ENCODE assay signal across 8 cellular contexts in the genomic region with DNA sequence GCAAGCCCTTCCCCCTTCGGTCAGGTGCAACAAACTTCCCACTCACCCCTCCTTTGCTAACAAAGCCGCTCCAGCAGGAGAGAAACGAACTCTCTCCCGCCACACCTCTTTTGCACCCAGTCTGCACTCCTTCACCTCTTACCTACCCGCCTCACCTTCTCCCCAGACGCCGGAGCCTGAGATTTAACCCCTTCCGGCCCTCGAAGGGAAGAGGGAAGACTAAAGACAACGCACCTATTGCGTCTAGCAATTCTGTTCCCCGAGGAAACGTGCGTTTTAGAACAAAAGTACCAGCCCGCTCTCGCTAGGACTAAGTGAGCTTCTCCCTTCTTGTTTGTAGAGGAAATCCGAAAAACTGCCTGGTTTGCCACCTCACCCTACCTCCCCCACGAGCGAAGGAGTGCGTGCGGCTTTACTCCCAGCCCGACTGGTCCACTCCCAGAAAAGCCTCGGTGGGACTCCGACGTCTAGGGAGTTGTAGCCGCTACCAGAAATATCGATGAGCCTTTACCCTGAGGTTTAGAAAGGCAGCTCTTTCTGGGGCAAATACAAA. TPM values are rescaled to one million over a fixed set of nuclear protein-coding genes. Genes with fewer than 3 reads are reported as not detected.
A peak's percentile ranks its signal among the peaks of the same experiment; 100 is the strongest.
DNase-seq lines count a peak whose midpoint lies in the region; ATAC-seq and TF ChIP-seq lines count a peak whose summit lies in the region.

No MANE protein-coding gene starts in this region.

- peak overlapping the region; percentile 94 for H3K4me3 ChIP-seq in brain microvascular endothelial cell (ENCODE audit: low read depth, low read length)
- H3K4me3 ChIP-seq in iPS-18a (ENCODE audit: low read length), result peak overlapping the region; percentile 95
- peak overlapping the region; percentile 79 to 98 (median 96) for H3K4me3 ChIP-seq in skeletal muscle tissue (ENCODE audit: low read length in 3 of 3)

- peaks cover 8% of the 10 kb centered on the region for H3K4me1 ChIP-seq in iPS-18a (ENCODE audit: control insufficient read depth, low read depth, low read length)
- H3K4me1 ChIP-seq in skeletal muscle tissue (ENCODE audit: control insufficient read depth in 3 of 3, insufficient read depth in 3 of 3, low read length in 3 of 3), result peaks cover 6 to 15% (median 14%) of the 10 kb centered on the region in 3 donors

- H3K27ac ChIP-seq in brain microvascular endothelial cell (peak overlapping the region; percentile 73), iPS-18a (ENCODE audit: low read length) (peak overlapping the region; percentile 92), skeletal muscle tissue (ENCODE audit: low read depth, low read length) (peak overlapping the region; percentile 81)

- H3K36me3 ChIP-seq in brain microvascular endothelial cell (replicated peaks) (peaks cover 2% of the 10 kb centered on the region), iPS-18a (ENCODE audit: control insufficient read depth, low read depth, low read length) (peaks cover 3% of the 10 kb centered on the region), skeletal muscle tissue (ENCODE audit: control insufficient read depth in 3 of 3, insufficient read depth in 3 of 3, low read length in 3 of 3) (peaks cover 5 to 6% (median 6%) of the 10 kb centered on the region in 3 donors)

- H3K27me3 ChIP-seq in brain microvascular endothelial cell (replicated peaks) (no peaks in the 10 kb centered on the region), iPS-18a (ENCODE audit: control insufficient read depth, insufficient read depth, low read length) (no peaks in the 10 kb centered on the region), skeletal muscle tissue (ENCODE audit: control insufficient read depth in 3 of 3, insufficient read depth in 3 of 3, low read length in 3 of 3) (no peaks in the 10 kb centered on the region)

- DNase-seq in SIG-M5 treated with dmso at 0.1 percent for 504 hours (lab: John Stamatoyannopoulos, UW; ENCODE audit: unreplicated experiment) (peak; percentile 95), SIG-M5 (lab: John Stamatoyannopoulos, UW) (no peak), NCI-H2081 treated with DMSO at 0.1 percent for 48 hours (lab: John Stamatoyannopoulos, UW) (peak; percentile 77), UCSD-AML1 (lab: John Stamatoyannopoulos, UW; ENCODE audit: unreplicated experiment) (peak; percentile 87), brain microvascular endothelial cell (peak; percentile 74)

- H3K9me3 ChIP-seq in iPS-18a (ENCODE audit: control insufficient read depth, low read depth, low read length) (no peaks in the 10 kb centered on the region), skeletal muscle tissue (ENCODE audit: control insufficient read depth in 3 of 3, low read length in 3 of 3) (no peaks in the 10 kb centered on the region)

- TF ChIP-seq CTCF in brain microvascular endothelial cell (IDR thresholded peaks at IDR 0.05; ENCODE audit: low read depth, low read length, missing control alignments), result no peak

- ATAC-seq in HG03025 (IDR thresholded peaks at IDR 0.05; ENCODE audit: low FRiP score, unreplicated experiment), result peak; percentile 58

- in situ Hi-C loops in brain microvascular endothelial cell (cut with HindIII; ENCODE audit: low pct_ligation_motif_present, low sequenced_read_pairs), result no loop called here

- H3K9ac ChIP-seq in iPS-18a (ENCODE audit: low read length), result peak overlapping the region; percentile 91
- peak overlapping the region; percentile 95 to 99 (median 98) for H3K9ac ChIP-seq in skeletal muscle tissue (ENCODE audit: low read depth in 1 of 3, low read length in 3 of 3)

RNA-seq across cellular contexts. Expression of a gene that starts 0.4 kb away (rescaled TPM):
- total RNA-seq in skeletal muscle tissue, result 24.0 TPM

RNA-seq across cellular contexts. Expression of a gene that starts 1.0 kb away (rescaled TPM):
- total RNA-seq in skeletal muscle tissue, result 4.7 TPM

RNA-seq across cellular contexts. Expression of a gene that starts 48.6 kb away (rescaled TPM):
- 36.5 TPM for total RNA-seq in skeletal muscle tissue
